In genomic region chr6:37514840-37515239, GRCh38 we compare ENCODE assay signal across 12 cellular contexts. TPM values are rescaled to one million over a fixed set of nuclear protein-coding genes. Genes with fewer than 3 reads are reported as not detected.
A peak's percentile ranks its signal among the peaks of the same experiment; 100 is the strongest.
DNase-seq lines count a peak whose midpoint lies in the region; ATAC-seq, FAIRE-seq and TF ChIP-seq lines count a peak whose summit lies in the region.
"Had no signal": no experiment of that assay in that cellular context is flagged by ENCODE, and none has a peak within 500 bp of the region (broad histone marks: within the 10 kb centered on the region; RNA-seq: fewer than 3 reads in every experiment).

No MANE protein-coding gene starts in this region.

- H4K20me1 ChIP-seq in Loucy (ENCODE audit: insufficient read depth, low read length, poor library complexity, severe bottlenecking) (no peaks in the 10 kb centered on the region), smooth muscle cell (ENCODE audit: low read depth) (no peaks in the 10 kb centered on the region)

- H3K27ac Mint-ChIP-seq in activated CD4-positive, alpha-beta T cell treated with anti-CD3 and anti-CD28 coated beads, Interleukin-2, amount 10 ng/mL, durations not matched to agents 24 days and 14 days = peak overlapping the region; percentile 97
- H3K27ac Mint-ChIP-seq in activated naive CD8-positive, alpha-beta T cell treated with anti-CD3 and anti-CD28 coated beads, Interleukin-2, amount 50 U/mL, for 24 hours = peak overlapping the region; percentile 89

- H3F3A ChIP-seq in Loucy (ENCODE audit: low read depth) = peaks cover 11% of the 10 kb centered on the region; the same call in 1 of the 2 replicates
- H3F3A ChIP-seq in smooth muscle cell (ENCODE audit: low read depth) = no peaks in the 10 kb centered on the region

- H3K27me3 Mint-ChIP-seq in activated CD4-positive, alpha-beta T cell treated with anti-CD3 and anti-CD28 coated beads, Interleukin-2, amount 10 ng/mL, durations not matched to agents 24 days and 14 days = no peaks in the 10 kb centered on the region
- no peaks in the 10 kb centered on the region for H3K27me3 Mint-ChIP-seq in activated naive CD8-positive, alpha-beta T cell treated with anti-CD3 and anti-CD28 coated beads, Interleukin-2, amount 50 U/mL, for 24 hours

- WGBS in pancreas, 2 donors = 73 to 77% methylated on average over 7 of the region's 7 CpGs
- 73% methylated on average over 7 of the region's 7 CpGs for WGBS in smooth muscle cell (ENCODE audit: low lambda C conversion rate)

- H3K9ac ChIP-seq in Loucy (ENCODE audit: low read depth, low read length, poor library complexity, severe bottlenecking) (peak overlapping the region; percentile 86), kidney (ENCODE audit: low read length in 2 of 2) (no peak overlapping the region), smooth muscle cell (ENCODE audit: low read depth) (no peak overlapping the region)

- no peak for ATAC-seq in activated naive CD8-positive, alpha-beta T cell treated with anti-CD3 and anti-CD28 coated beads, Interleukin-2, amount 50 U/mL, for 24 hours
- ATAC-seq in pancreas (peak in 3 of 4 donors; percentile 30 to 49 (median 44)), HG03342 (IDR thresholded peaks at IDR 0.05; ENCODE audit: unreplicated experiment) (no peak)
- ATAC-seq: left ventricle myocardium superior had no signal

- intact Hi-C loops in activated CD4-positive, alpha-beta T cell treated with anti-CD3 and anti-CD28 coated beads, Interleukin-2, amount 10 ng/mL, durations not matched to agents 24 days and 14 days (cut with micrococcal nuclease) = loop anchor here (5.0 to 10.0 kb wide), 2 partner anchors 83 to 260 kb away; partner anchors contain the start of genes CMTR1, TBC1D22B and TMEM217
- intact Hi-C loops in pancreas (cut with DNase I) = no loop called here
- intact Hi-C loops in kidney (cut with DNase I) = no loop called here

- H3K4me1 ChIP-seq in Loucy (ENCODE audit: insufficient read depth, low read length, poor library complexity, severe bottlenecking) = peaks cover 58% of the 10 kb centered on the region
- H3K4me1 ChIP-seq in pancreas = peaks cover 0 to 3% (median 0%) of the 10 kb centered on the region in 3 donors
- H3K4me1 ChIP-seq in kidney (ENCODE audit: control insufficient read depth in 1 of 2, insufficient read depth in 1 of 2, low read depth in 1 of 2, low read length in 2 of 2) = peaks cover 0 to 8% of the 10 kb centered on the region in 2 donors
- H3K4me1 ChIP-seq in smooth muscle cell (ENCODE audit: low read depth) = peaks cover 21% of the 10 kb centered on the region

- no peak for TF ChIP-seq CTCF in Loucy (conservative IDR thresholded peaks at IDR 0.05; ENCODE audit: low read length)
- TF ChIP-seq CTCF in pancreas (IDR thresholded peaks at IDR 0.05) = no peak
- no peak for TF ChIP-seq CTCF in kidney (IDR thresholded peaks at IDR 0.05; ENCODE audit: borderline replicate concordance, extremely low read depth, insufficient read depth)
- TF ChIP-seq CTCF in smooth muscle cell (IDR thresholded peaks at IDR 0.05; ENCODE audit: borderline replicate concordance, insufficient read depth, poor library complexity, severe bottlenecking) = no peak

- peaks cover 6% of the 10 kb centered on the region; the same call in 1 of the 2 replicates for H3K79me2 ChIP-seq in Loucy (ENCODE audit: insufficient read depth, low read length)
- H3K79me2 ChIP-seq in smooth muscle cell (ENCODE audit: low read depth) = no peaks in the 10 kb centered on the region

- H3K9me3 ChIP-seq in Loucy (ENCODE audit: insufficient read depth, low read depth, low read length) (no peaks in the 10 kb centered on the region), pancreas (no peaks in the 10 kb centered on the region), kidney (ENCODE audit: control insufficient read depth in 1 of 2, low read length in 2 of 2) (no peaks in the 10 kb centered on the region), smooth muscle cell (replicated peaks; ENCODE audit: low read depth) (no peaks in the 10 kb centered on the region)
- H3K9me3 ChIP-seq: heart left ventricle had no signal

- H3K36me3 ChIP-seq in Loucy (ENCODE audit: insufficient read depth, low read length) = no peaks in the 10 kb centered on the region
- no peaks in the 10 kb centered on the region for H3K36me3 ChIP-seq in pancreas
- no peaks in the 10 kb centered on the region for H3K36me3 ChIP-seq in kidney (ENCODE audit: control insufficient read depth in 1 of 2, insufficient read depth in 2 of 2, low read length in 2 of 2)
- H3K36me3 ChIP-seq in smooth muscle cell (ENCODE audit: low read depth) = no peaks in the 10 kb centered on the region
- H3K36me3 ChIP-seq: heart left ventricle had no signal

- no peaks in the 10 kb centered on the region for H3K9me3 Mint-ChIP-seq in activated CD4-positive, alpha-beta T cell treated with anti-CD3 and anti-CD28 coated beads, Interleukin-2, amount 10 ng/mL, durations not matched to agents 24 days and 14 days
- no peaks in the 10 kb centered on the region for H3K9me3 Mint-ChIP-seq in activated naive CD8-positive, alpha-beta T cell treated with anti-CD3 and anti-CD28 coated beads, Interleukin-2, amount 50 U/mL, for 24 hours

- peak overlapping the region; percentile 72 for H3K4me3 ChIP-seq in Loucy (ENCODE audit: low read length, poor library complexity, severe bottlenecking)
- no peak overlapping the region for H3K4me3 ChIP-seq in pancreas
- no peak overlapping the region for H3K4me3 ChIP-seq in kidney (ENCODE audit: low read length in 2 of 2)
- H3K4me3 ChIP-seq in smooth muscle cell = no peak overlapping the region

- H3K27ac ChIP-seq in pancreas (no peak overlapping the region), kidney (ENCODE audit: low read depth in 2 of 2, low read length in 2 of 2) (no peak overlapping the region), smooth muscle cell (ENCODE audit: low read depth) (no peak overlapping the region)

- no peaks in the 10 kb centered on the region for H3K9me2 ChIP-seq in Loucy (replicated peaks; ENCODE audit: low read depth, low read length)

- H3K4me2 ChIP-seq in Loucy (ENCODE audit: low read depth, low read length, poor library complexity, severe bottlenecking) = peak overlapping the region; percentile 76
- H3K4me2 ChIP-seq in smooth muscle cell = no peak overlapping the region

- H2AFZ ChIP-seq in Loucy (ENCODE audit: low read length) = no peak overlapping the region
- H2AFZ ChIP-seq in smooth muscle cell (ENCODE audit: low read depth) = no peak overlapping the region

- H3K27me3 ChIP-seq in Loucy (ENCODE audit: insufficient read depth, low read length, poor library complexity, severe bottlenecking) (no peaks in the 10 kb centered on the region), pancreas (no peaks in the 10 kb centered on the region), smooth muscle cell (ENCODE audit: low read depth) (peaks cover 53% of the 10 kb centered on the region)

- peaks cover 2% of the 10 kb centered on the region for H3K36me3 Mint-ChIP-seq in activated CD4-positive, alpha-beta T cell treated with anti-CD3 and anti-CD28 coated beads, Interleukin-2, amount 10 ng/mL, durations not matched to agents 24 days and 14 days (ENCODE audit: low read depth)
- peaks cover 3% of the 10 kb centered on the region for H3K36me3 Mint-ChIP-seq in activated naive CD8-positive, alpha-beta T cell treated with anti-CD3 and anti-CD28 coated beads, Interleukin-2, amount 50 U/mL, for 24 hours (ENCODE audit: low read depth)

- H3K4me3 Mint-ChIP-seq in activated CD4-positive, alpha-beta T cell treated with anti-CD3 and anti-CD28 coated beads, Interleukin-2, amount 10 ng/mL, durations not matched to agents 24 days and 14 days = peak overlapping the region; percentile 76
- peak overlapping the region; percentile 72 for H3K4me3 Mint-ChIP-seq in activated naive CD8-positive, alpha-beta T cell treated with anti-CD3 and anti-CD28 coated beads, Interleukin-2, amount 50 U/mL, for 24 hours

- DNase-seq in activated CD4-positive, alpha-beta T cell treated with anti-CD3 and anti-CD28 coated beads, Interleukin-2, amount 10 ng/mL, durations not matched to agents 24 days and 14 days = no peak
- no peak for DNase-seq in activated CD4-positive, alpha-beta T cell treated with anti-CD3 and anti-CD28 coated beads, Interleukin-2, amount 50 U/mL, for 1 hour
- no peak for DNase-seq in activated naive CD8-positive, alpha-beta T cell treated with anti-CD3 and anti-CD28 coated beads, Interleukin-2, amount 50 U/mL, for 24 hours
- DNase-seq in pancreas (peak in 1 of 6 donors; percentile 38), kidney (no peak), smooth muscle cell (lab: John Stamatoyannopoulos, UW; ENCODE audit: unreplicated experiment) (no peak)
- DNase-seq: heart left ventricle, left ventricle myocardium superior, NCI-H2171 had no signal

- FAIRE-seq in pancreas (lab: Jason Lieb, UNC) (no peak), kidney (lab: Jason Lieb, UNC) (no peak)
- FAIRE-seq: endothelial cell of umbilical vein had no signal

- H3K4me1 Mint-ChIP-seq in activated CD4-positive, alpha-beta T cell treated with anti-CD3 and anti-CD28 coated beads, Interleukin-2, amount 10 ng/mL, durations not matched to agents 24 days and 14 days = peaks cover 61% of the 10 kb centered on the region
- peaks cover 72% of the 10 kb centered on the region for H3K4me1 Mint-ChIP-seq in activated naive CD8-positive, alpha-beta T cell treated with anti-CD3 and anti-CD28 coated beads, Interleukin-2, amount 50 U/mL, for 24 hours

RNA-seq across cellular contexts. Expression of gene CCDC167, which starts 15.1 kb away (rescaled TPM):
- total RNA-seq in activated CD4-positive, alpha-beta T cell treated with anti-CD3 and anti-CD28 coated beads, Interleukin-2, amount 10 ng/mL, durations not matched to agents 24 days and 14 days = 59.1 and 62.4 TPM in 2 replicates
- total RNA-seq in pancreas = 10 to 100 TPM in 1 of 6 donors, 1 to 10 TPM in 5; 4.3 to 11.5 (median 5.5) TPM
- 10 to 100 TPM; 12.1 to 12.4 TPM for polyA plus RNA-seq in pancreas
- total RNA-seq in kidney = 15.7 TPM
- polyA plus RNA-seq in kidney (ENCODE audit: insufficient read depth, low read depth, low replicate concordance) = 63.5 TPM
- total RNA-seq in smooth muscle cell = 56.8 and 81.0 TPM in 2 replicates
- polyA plus RNA-seq in smooth muscle cell = 98.2 and 114 TPM in 2 replicates

Comparison
In these comparisons a context has a peak if more than half of its experiments do, and no peak if none do; other contexts are left out.
1. ATAC-seq: peak in pancreas (3 of 4); none in activated naive CD8-positive, alpha-beta T cell treated with anti-CD3 and anti-CD28 coated beads, Interleukin-2, amount 50 U/mL, for 24 hours (single experiment) and HG03342 (single experiment).